1 cellular context compared by ENCODE assay signal in the genomic region with DNA sequence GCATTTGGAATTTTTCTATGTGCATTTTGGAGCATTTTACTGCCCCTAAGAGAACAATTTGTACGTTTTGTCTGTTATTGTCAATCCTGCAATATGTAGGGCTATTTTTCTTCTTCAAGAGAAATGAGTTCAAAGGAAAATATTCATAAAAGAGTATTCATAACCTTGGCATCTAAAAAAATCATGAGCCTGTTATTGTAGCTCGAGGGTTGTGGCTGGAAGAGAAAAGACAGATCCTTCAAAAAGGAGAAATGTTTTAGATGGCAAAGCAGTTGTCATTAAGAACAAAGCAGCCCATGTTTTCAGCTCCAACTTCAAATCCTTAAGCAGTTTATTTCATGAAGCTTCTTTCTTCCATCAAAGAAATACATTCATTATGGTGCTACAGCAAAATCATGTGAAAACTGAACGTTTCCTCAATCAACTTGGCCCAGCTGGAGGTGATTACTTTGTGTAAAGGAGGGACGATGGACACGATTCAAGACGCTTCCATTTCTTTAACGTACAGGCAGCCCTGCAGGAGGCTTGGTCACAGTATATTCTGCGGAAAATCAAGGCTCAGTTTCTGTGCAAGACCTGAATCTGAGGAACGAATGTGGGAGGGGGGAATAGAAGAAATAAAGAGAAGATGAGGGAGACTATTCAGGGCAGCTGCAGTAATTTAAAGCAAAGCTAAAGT.
TF ChIP-seq lines count a peak whose summit lies in the region.

No MANE protein-coding gene starts in this region.

TF ChIP-seq in WTC11, 78 proteins besides CTCF, POLR2A, EP300 and RAD21 (continued from another document):
- TF ChIP-seq, protein P1, sequence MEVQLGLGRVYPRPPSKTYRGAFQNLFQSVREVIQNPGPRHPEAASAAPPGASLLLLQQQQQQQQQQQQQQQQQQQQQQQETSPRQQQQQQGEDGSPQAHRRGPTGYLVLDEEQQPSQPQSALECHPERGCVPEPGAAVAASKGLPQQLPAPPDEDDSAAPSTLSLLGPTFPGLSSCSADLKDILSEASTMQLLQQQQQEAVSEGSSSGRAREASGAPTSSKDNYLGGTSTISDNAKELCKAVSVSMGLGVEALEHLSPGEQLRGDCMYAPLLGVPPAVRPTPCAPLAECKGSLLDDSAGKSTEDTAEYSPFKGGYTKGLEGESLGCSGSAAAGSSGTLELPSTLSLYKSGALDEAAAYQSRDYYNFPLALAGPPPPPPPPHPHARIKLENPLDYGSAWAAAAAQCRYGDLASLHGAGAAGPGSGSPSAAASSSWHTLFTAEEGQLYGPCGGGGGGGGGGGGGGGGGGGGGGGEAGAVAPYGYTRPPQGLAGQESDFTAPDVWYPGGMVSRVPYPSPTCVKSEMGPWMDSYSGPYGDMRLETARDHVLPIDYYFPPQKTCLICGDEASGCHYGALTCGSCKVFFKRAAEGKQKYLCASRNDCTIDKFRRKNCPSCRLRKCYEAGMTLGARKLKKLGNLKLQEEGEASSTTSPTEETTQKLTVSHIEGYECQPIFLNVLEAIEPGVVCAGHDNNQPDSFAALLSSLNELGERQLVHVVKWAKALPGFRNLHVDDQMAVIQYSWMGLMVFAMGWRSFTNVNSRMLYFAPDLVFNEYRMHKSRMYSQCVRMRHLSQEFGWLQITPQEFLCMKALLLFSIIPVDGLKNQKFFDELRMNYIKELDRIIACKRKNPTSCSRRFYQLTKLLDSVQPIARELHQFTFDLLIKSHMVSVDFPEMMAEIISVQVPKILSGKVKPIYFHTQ (CRISPR knock-in tag; IDR thresholded peaks at IDR 0.05), result no peak
- TF ChIP-seq PRRX2 (CRISPR knock-in tag; IDR thresholded peaks at IDR 0.05) (no peak), ZNF121 (CRISPR knock-in tag; IDR thresholded peaks at IDR 0.05) (no peak)
- TF ChIP-seq, protein P2, sequence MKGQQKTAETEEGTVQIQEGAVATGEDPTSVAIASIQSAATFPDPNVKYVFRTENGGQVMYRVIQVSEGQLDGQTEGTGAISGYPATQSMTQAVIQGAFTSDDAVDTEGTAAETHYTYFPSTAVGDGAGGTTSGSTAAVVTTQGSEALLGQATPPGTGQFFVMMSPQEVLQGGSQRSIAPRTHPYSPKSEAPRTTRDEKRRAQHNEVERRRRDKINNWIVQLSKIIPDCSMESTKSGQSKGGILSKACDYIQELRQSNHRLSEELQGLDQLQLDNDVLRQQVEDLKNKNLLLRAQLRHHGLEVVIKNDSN (CRISPR knock-in tag; IDR thresholded peaks at IDR 0.05), result no peak
